ENCODE assay signal across 24 cellular contexts in the genomic region with DNA sequence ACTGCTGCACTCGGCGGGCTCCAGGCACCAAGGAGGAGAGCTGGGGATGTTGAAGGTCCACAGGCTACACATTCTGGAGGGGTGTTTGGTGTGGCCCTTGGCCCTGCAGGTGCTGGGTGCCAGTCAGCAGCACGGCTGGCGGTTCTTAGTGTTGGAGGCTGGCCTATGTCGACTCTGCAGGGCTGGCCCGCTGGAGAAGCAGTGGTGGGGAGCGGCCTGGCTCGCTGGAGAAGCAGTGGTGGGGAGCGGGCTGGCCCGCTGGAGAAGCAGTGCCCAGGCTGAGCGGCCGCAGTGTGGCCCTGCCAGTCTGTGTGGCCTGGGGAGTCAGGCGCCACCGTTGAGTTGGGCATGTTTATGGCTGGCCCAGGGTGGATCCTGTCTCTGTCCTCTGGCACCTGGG. TPM values are rescaled to one million over a fixed set of nuclear protein-coding genes. Genes with fewer than 3 reads are reported as not detected.
"Had no signal": no experiment of that assay in that cellular context is flagged by ENCODE, and none has a peak within 500 bp of the region (broad histone marks: within the 10 kb centered on the region; RNA-seq: fewer than 3 reads in every experiment).

No MANE protein-coding gene starts in this region.

- DNase-seq: activated CD4-positive, alpha-beta T cell treated with anti-CD3 and anti-CD28 coated beads for 1 hour; activated CD4-positive, alpha-beta T cell treated with anti-CD3 and anti-CD28 coated beads, Interleukin-2, amount 50 U/mL, for 1 hour; activated CD8-positive, alpha-beta T cell treated with anti-CD3 and anti-CD28 coated beads, Interleukin-2, amount 10 ng/mL, durations not matched to agents 7 days and 5 days; activated naive CD4-positive, alpha-beta T cell treated with Interleukin-2 at 50 U/mL for 16 hours; activated naive CD8-positive, alpha-beta T cell treated with anti-CD3 and anti-CD28 coated beads, Interleukin-2, amount 10 ng/mL, durations not matched to agents 7 days and 5 days; activated T-cell treated with anti-CD3 and anti-CD28 coated beads, Interleukin-2, amount 50 U/mL, for 48 hours; amniotic stem cell; foreskin fibroblast; left ventricle myocardium inferior; ovary; stimulated activated CD4-positive, alpha-beta T cell treated with anti-CD3 and anti-CD28 coated beads, Interleukin-4, amount 100 ng/mL, for 24 hours; substantia nigra; T-cell; thyroid gland; WERI-Rb-1 had no signal

- H3K36me3 Mint-ChIP-seq: activated naive CD8-positive, alpha-beta T cell treated with anti-CD3 and anti-CD28 coated beads, Interleukin-2, amount 10 ng/mL, durations not matched to agents 7 days and 5 days; T-cell had no signal

- H3K4me1 Mint-ChIP-seq: activated naive CD8-positive, alpha-beta T cell treated with anti-CD3 and anti-CD28 coated beads, Interleukin-2, amount 10 ng/mL, durations not matched to agents 7 days and 5 days; mesothelial cell of epicardium; T-cell had no signal

- FAIRE-seq: endometrium, TTC549 had no signal

- H3K4me1 ChIP-seq: prostate gland had no signal

- H3K27ac ChIP-seq: left ventricle myocardium inferior, neutrophil, ovary, prostate gland, right atrium auricular region, thyroid gland had no signal

- H3K4me3 Mint-ChIP-seq: activated CD8-positive, alpha-beta T cell treated with anti-CD3 and anti-CD28 coated beads, Interleukin-2, amount 10 ng/mL, durations not matched to agents 7 days and 5 days; activated naive CD8-positive, alpha-beta T cell treated with anti-CD3 and anti-CD28 coated beads, Interleukin-2, amount 10 ng/mL, durations not matched to agents 7 days and 5 days; mesothelial cell of epicardium; naive thymus-derived CD8-positive, alpha-beta T cell; stimulated activated naive CD8-positive, alpha-beta T cell treated with anti-CD3 and anti-CD28 coated beads, Interleukin-15, Interleukin-2, amounts not matched to agents 100 ng/mL and 50 ng/mL, for 24 hours; T-cell had no signal

- H3K36me3 ChIP-seq: ovary had no signal

- H3K9me3 Mint-ChIP-seq: activated naive CD8-positive, alpha-beta T cell treated with anti-CD3 and anti-CD28 coated beads, Interleukin-2, amount 10 ng/mL, durations not matched to agents 7 days and 5 days; mesothelial cell of epicardium; naive thymus-derived CD8-positive, alpha-beta T cell; stimulated activated naive CD8-positive, alpha-beta T cell treated with anti-CD3 and anti-CD28 coated beads, Interleukin-15, Interleukin-2, amounts not matched to agents 100 ng/mL and 50 ng/mL, for 24 hours; T-cell had no signal

- H3K27ac Mint-ChIP-seq: activated CD8-positive, alpha-beta T cell treated with anti-CD3 and anti-CD28 coated beads, Interleukin-2, amount 10 ng/mL, durations not matched to agents 7 days and 5 days; activated naive CD8-positive, alpha-beta T cell treated with anti-CD3 and anti-CD28 coated beads, Interleukin-2, amount 10 ng/mL, durations not matched to agents 7 days and 5 days; mesothelial cell of epicardium; naive thymus-derived CD8-positive, alpha-beta T cell; stimulated activated naive CD8-positive, alpha-beta T cell treated with anti-CD3 and anti-CD28 coated beads, Interleukin-15, Interleukin-2, amounts not matched to agents 100 ng/mL and 50 ng/mL, for 24 hours; T-cell had no signal

- H3K9me3 ChIP-seq: left ventricle myocardium inferior, neutrophil, ovary, prostate gland, right atrium auricular region, thyroid gland had no signal

- H3K4me3 ChIP-seq: left ventricle myocardium inferior, ovary, prostate gland, right atrium auricular region, thyroid gland had no signal

- H3K27me3 Mint-ChIP-seq: activated naive CD8-positive, alpha-beta T cell treated with anti-CD3 and anti-CD28 coated beads, Interleukin-2, amount 10 ng/mL, durations not matched to agents 7 days and 5 days; naive thymus-derived CD8-positive, alpha-beta T cell; stimulated activated naive CD8-positive, alpha-beta T cell treated with anti-CD3 and anti-CD28 coated beads, Interleukin-15, Interleukin-2, amounts not matched to agents 100 ng/mL and 50 ng/mL, for 24 hours; T-cell had no signal

- H3K27me3 ChIP-seq: neutrophil, ovary, right atrium auricular region, thyroid gland had no signal

RNA-seq across cellular contexts. Expression of gene CRIP1, which starts 39.7 kb away (rescaled TPM):
- total RNA-seq: lung microvascular endothelial cell had no signal
